ENCODE assay signal across 9 cellular contexts in the genomic region with DNA sequence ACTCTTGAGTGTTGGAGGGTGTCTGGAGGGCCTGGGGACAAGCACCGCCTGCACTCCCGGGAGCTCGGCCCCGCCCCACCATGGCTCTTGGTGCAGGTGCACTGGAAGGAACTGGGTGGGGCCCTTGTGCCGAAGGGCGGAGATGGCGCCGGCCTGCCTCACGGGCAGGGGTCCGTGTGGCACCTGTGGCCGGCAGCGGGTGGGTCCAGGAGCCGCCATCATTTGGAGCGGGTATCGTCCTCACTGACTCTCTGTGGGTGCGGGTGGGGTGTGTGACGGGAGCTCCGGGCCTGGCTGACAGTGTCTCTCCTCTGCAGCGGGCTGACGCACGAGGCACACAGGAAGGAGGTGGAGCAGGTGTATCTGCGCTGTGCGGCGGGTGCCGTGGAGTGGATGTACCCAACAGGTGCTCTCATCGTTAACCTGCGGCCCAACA. TPM values are rescaled to one million over a fixed set of nuclear protein-coding genes. Genes with fewer than 3 reads are reported as not detected.
DNase-seq lines count a peak whose midpoint lies in the region; ATAC-seq and TF ChIP-seq lines count a peak whose summit lies in the region.
"Had no signal": no experiment of that assay in that cellular context is flagged by ENCODE, and none has a peak within 500 bp of the region (broad histone marks: within the 10 kb centered on the region; RNA-seq: fewer than 3 reads in every experiment).

No MANE protein-coding gene starts in this region.

- no peak overlapping the region for H3K56ac ChIP-seq in IMR-90 (ENCODE audit: extremely low read depth, insufficient read depth, low read length)

- H3K14ac ChIP-seq in IMR-90 (replicated peaks; ENCODE audit: low read depth, low read length) = peak overlapping the region; percentile 41; the same call in 1 of the 2 replicates

- H2BK20ac ChIP-seq in IMR-90 (ENCODE audit: low read depth, low read length) = peak overlapping the region; percentile 16; the same call in 1 of the 2 replicates

- H2AK5ac ChIP-seq in IMR-90 (ENCODE audit: low read depth, low read length) = peak overlapping the region; percentile 82

- H4K91ac ChIP-seq in IMR-90 (ENCODE audit: insufficient read depth, low read depth, low read length) = peak overlapping the region; percentile 68

- H3K4me3 Mint-ChIP-seq in dendritic cell treated with granulocyte-macrophage colony-stimulating factor and Interleukin-4, amounts not matched to agents 40 ng/mL and 50 ng/mL, for 4 days = peak overlapping the region; percentile 57
- H3K4me3 Mint-ChIP-seq in progenitor cell of endocrine pancreas (ENCODE audit: low read depth) = no peak overlapping the region

- 0 out of 2 replicates have a peak overlapping the region, but pooled peaks have one; percentile 26 for H3K9ac ChIP-seq in IMR-90 (ENCODE audit: low read depth, low read length)

- peak overlapping the region; percentile 0 for H2AFZ ChIP-seq in IMR-90 (replicated peaks; ENCODE audit: low read length, poor library complexity)

- CTCF ChIA-PET in IMR-90 (lab: Yijun Ruan, JAX) = no interaction called here

- H3K9me3 Mint-ChIP-seq in dendritic cell treated with granulocyte-macrophage colony-stimulating factor and Interleukin-4, amounts not matched to agents 40 ng/mL and 50 ng/mL, for 4 days = no peaks in the 10 kb centered on the region
- H3K9me3 Mint-ChIP-seq in progenitor cell of endocrine pancreas (ENCODE audit: low read depth) = no peaks in the 10 kb centered on the region

- H3K27me3 ChIP-seq in IMR-90 (ENCODE audit: control insufficient read depth, insufficient read depth, low read length) = no peaks in the 10 kb centered on the region

- POLR2A ChIA-PET in IMR-90 (lab: Charles Lee; ENCODE audit: unreplicated experiment) = no interaction called here

- no peak overlapping the region for H2BK15ac ChIP-seq in IMR-90 (ENCODE audit: low read depth, low read length)

- no peak; the same call in 1 of the 2 replicates for TF ChIP-seq POLR2A in IMR-90 (IDR thresholded peaks at IDR 0.05; ENCODE audit: low read depth, low read length)

- intact Hi-C loops in IMR-90 (cut with micrococcal nuclease) = loop anchor here (1.0 kb wide), 1 partner anchor 121 kb away; no protein-coding TSS in a partner anchor
- intact Hi-C loops in dendritic cell treated with granulocyte-macrophage colony-stimulating factor and Interleukin-4, amounts not matched to agents 40 ng/mL and 50 ng/mL, for 4 days (cut with micrococcal nuclease) = loop anchor here (2.0 to 5.0 kb wide), 2 partner anchors 122 to 302 kb away; no protein-coding TSS in a partner anchor

- peak overlapping the region; percentile 90 for H3K4ac ChIP-seq in IMR-90 (ENCODE audit: low read depth, low read length)

- peaks cover 43% of the 10 kb centered on the region for H3K9me1 ChIP-seq in IMR-90 (ENCODE audit: insufficient read depth, low read length)

- DNase-seq in DMS153 (lab: John Stamatoyannopoulos, UW) (peak; percentile 45), IMR-90 (no peak), progenitor cell of endocrine pancreas (ENCODE audit: low spot score, unreplicated experiment) (no peak), NCI-H146 treated with DMSO at 0.1 percent for 48 hours (lab: John Stamatoyannopoulos, UW; ENCODE audit: unreplicated experiment) (no peak)
- DNase-seq: left cardiac atrium had no signal

- H3K27me3 Mint-ChIP-seq in dendritic cell treated with granulocyte-macrophage colony-stimulating factor and Interleukin-4, amounts not matched to agents 40 ng/mL and 50 ng/mL, for 4 days = no peaks in the 10 kb centered on the region
- H3K27me3 Mint-ChIP-seq in progenitor cell of endocrine pancreas = peaks cover 4% of the 10 kb centered on the region

- peaks cover 51% of the 10 kb centered on the region for H3K4me1 ChIP-seq in IMR-90 (ENCODE audit: control insufficient read depth, insufficient read depth, low read length)

- peak overlapping the region; percentile 94 for H2AK9ac ChIP-seq in IMR-90 (replicated peaks; ENCODE audit: low read depth, low read length, poor library complexity)

- peaks cover 4 to 78% of the 10 kb centered on the region in 2 experiments; a peak in 2 of 4 replicates for H3K79me1 ChIP-seq in IMR-90 (ENCODE audit: low read depth in 1 of 2, low read length in 2 of 2)

- H3K27ac Mint-ChIP-seq in dendritic cell treated with granulocyte-macrophage colony-stimulating factor and Interleukin-4, amounts not matched to agents 40 ng/mL and 50 ng/mL, for 4 days = peak overlapping the region; percentile 72
- peak overlapping the region; percentile 93 for H3K27ac Mint-ChIP-seq in progenitor cell of endocrine pancreas

- peak overlapping the region; percentile 1 to 38; a peak in 2 of 4 replicates for H4K8ac ChIP-seq in IMR-90 (ENCODE audit: low read depth in 2 of 2, low read length in 2 of 2)

- BruUV-seq in IMR-90 (replicated peaks; lab: Mats Ljungman, UMichigan) = no TSS peak

- in situ Hi-C loops in IMR-90 (cut with MboI; ENCODE audit: low sequenced_read_pairs) = no loop called here

- no peak for ATAC-seq in IMR-90 (ENCODE audit: low read depth)
- no peak for ATAC-seq in activated CD4-positive, CD25-positive, alpha-beta regulatory T cell treated with anti-CD3 and anti-CD28 coated beads, Interleukin-2, amount 50 U/mL, for 24 hours
- ATAC-seq in GM19467 (IDR thresholded peaks at IDR 0.05; ENCODE audit: unreplicated experiment) = no peak
- no peak for ATAC-seq in GM19328 (IDR thresholded peaks at IDR 0.05; ENCODE audit: unreplicated experiment)
- ATAC-seq: left cardiac atrium had no signal

- peak overlapping the region; percentile 19 for H3K18ac ChIP-seq in IMR-90 (ENCODE audit: low read depth, low read length)

- H3K36me3 ChIP-seq in IMR-90 (ENCODE audit: control insufficient read depth, insufficient read depth, low read length) = peaks cover 39% of the 10 kb centered on the region; the same call in 1 of the 2 replicates

- peaks cover 81% of the 10 kb centered on the region for H3K4me1 Mint-ChIP-seq in dendritic cell treated with granulocyte-macrophage colony-stimulating factor and Interleukin-4, amounts not matched to agents 40 ng/mL and 50 ng/mL, for 4 days (ENCODE audit: low read depth)
- H3K4me1 Mint-ChIP-seq in progenitor cell of endocrine pancreas (ENCODE audit: low read depth) = peaks cover 50% of the 10 kb centered on the region

- H3K9me3 ChIP-seq in IMR-90 (ENCODE audit: control insufficient read depth, insufficient read depth, low read length) = no peaks in the 10 kb centered on the region

- TF ChIP-seq RAD21 in IMR-90 (IDR thresholded peaks at IDR 0.05; ENCODE audit: low read length) = no peak

- peak overlapping the region; percentile 99 for H2BK5ac ChIP-seq in IMR-90 (ENCODE audit: low read depth, low read length, poor library complexity, severe bottlenecking)

- H3K27ac ChIP-seq in IMR-90 (ENCODE audit: insufficient read depth, low read length) = peak overlapping the region; percentile 54

- H2BK120ac ChIP-seq in IMR-90 (ENCODE audit: low read depth, low read length) = peak overlapping the region; percentile 70

- H3K36me3 Mint-ChIP-seq in dendritic cell treated with granulocyte-macrophage colony-stimulating factor and Interleukin-4, amounts not matched to agents 40 ng/mL and 50 ng/mL, for 4 days (ENCODE audit: low read depth) = peaks cover 87% of the 10 kb centered on the region
- peaks cover 18% of the 10 kb centered on the region for H3K36me3 Mint-ChIP-seq in progenitor cell of endocrine pancreas (ENCODE audit: insufficient read depth)

- peak overlapping the region; percentile 66; the same call in 1 of the 2 replicates for H4K5ac ChIP-seq in IMR-90 (ENCODE audit: low read depth, low read length)

- 98% methylated on average over 11 of the region's 27 CpGs; no CpG with 5 or more reads in 1 of the 2 experiments for WGBS in IMR-90 (ENCODE audit: extremely low coverage in 2 of 2, insufficient read length in 1 of 2), 2 experiments

- TF ChIP-seq CTCF in IMR-90 (conservative IDR thresholded peaks at IDR 0.05; ENCODE audit: low read depth, low read length) (no peak), progenitor cell of endocrine pancreas (IDR thresholded peaks at IDR 0.05; ENCODE audit: unreplicated experiment) (no peak)

- dilution Hi-C loops in IMR-90 (cut with HindIII; ENCODE audit: low sequenced_read_pairs, unreplicated experiment) = no loop called here

- peaks cover 84% of the 10 kb centered on the region for H4K20me1 ChIP-seq in IMR-90 (ENCODE audit: insufficient read depth, low read length)

- no peak overlapping the region; the same call in 1 of the 2 replicates for H3K4me3 ChIP-seq in IMR-90 (ENCODE audit: insufficient read depth, low read depth, low read length)

- H3K4me2 ChIP-seq in IMR-90 (ENCODE audit: low read depth, low read length) = peak overlapping the region; percentile 63

- peak overlapping the region; percentile 74; the same call in 1 of the 2 replicates for H3K23ac ChIP-seq in IMR-90 (ENCODE audit: low read depth, low read length)

TF ChIP-seq in IMR-90, 13 proteins besides CTCF, POLR2A, EP300 and RAD21 (continues in another document):
- no peak for TF ChIP-seq BHLHE40 (IDR thresholded peaks at IDR 0.05; ENCODE audit: low read depth, low read length)
- no peak for TF ChIP-seq NFE2L2 (IDR thresholded peaks at IDR 0.05; ENCODE audit: low read depth, low read length)
- TF ChIP-seq, protein P1, sequence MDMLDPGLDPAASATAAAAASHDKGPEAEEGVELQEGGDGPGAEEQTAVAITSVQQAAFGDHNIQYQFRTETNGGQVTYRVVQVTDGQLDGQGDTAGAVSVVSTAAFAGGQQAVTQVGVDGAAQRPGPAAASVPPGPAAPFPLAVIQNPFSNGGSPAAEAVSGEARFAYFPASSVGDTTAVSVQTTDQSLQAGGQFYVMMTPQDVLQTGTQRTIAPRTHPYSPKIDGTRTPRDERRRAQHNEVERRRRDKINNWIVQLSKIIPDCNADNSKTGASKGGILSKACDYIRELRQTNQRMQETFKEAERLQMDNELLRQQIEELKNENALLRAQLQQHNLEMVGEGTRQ (IDR thresholded peaks at IDR 0.05; ENCODE audit: low read depth, low read length) = no peak
- TF ChIP-seq CEBPB (IDR thresholded peaks at IDR 0.05; ENCODE audit: low read depth, low read length) = no peak
- TF ChIP-seq RCOR1 (IDR thresholded peaks at IDR 0.05; ENCODE audit: insufficient replicate concordance, low read length) = no peak
- no peak for TF ChIP-seq MXI1 (IDR thresholded peaks at IDR 0.05; ENCODE audit: borderline replicate concordance, low read depth, low read length)
- TF ChIP-seq MAFK (IDR thresholded peaks at IDR 0.05; ENCODE audit: low read depth, low read length) = no peak
- no peak for TF ChIP-seq FOS (IDR thresholded peaks at IDR 0.05; ENCODE audit: low read depth, low read length)
- TF ChIP-seq CHD1 (IDR thresholded peaks at IDR 0.05; ENCODE audit: low read depth, low read length) = no peak
- TF ChIP-seq RFX5 (IDR thresholded peaks at IDR 0.05; ENCODE audit: low read depth, low read length) = no peak
- no peak for TF ChIP-seq MAZ (IDR thresholded peaks at IDR 0.05; ENCODE audit: borderline replicate concordance, low read depth, low read length)
- TF ChIP-seq SMC3 (IDR thresholded peaks at IDR 0.05; ENCODE audit: low read depth, low read length) = no peak

RNA-seq across cellular contexts. Expression of a gene that starts 5.2 kb away (rescaled TPM):
- total RNA-seq in IMR-90 (2012; rRNA removed) = 17.9 and 21.4 TPM in 2 replicates
- polyA plus RNA-seq in IMR-90 (2012; rRNA removed) = 48.2 and 60.2 TPM in 2 replicates
- polyA plus RNA-seq in IMR-90 (2012; cell fraction: cytosol; rRNA removed) = 73.7 and 167 TPM in 2 replicates
- 50.0 and 129 TPM in 2 replicates for polyA plus RNA-seq in IMR-90 (2012; cell fraction: nucleus; rRNA removed; ENCODE audit: low replicate concordance)
- total RNA-seq in progenitor cell of endocrine pancreas = 54.6 and 56.2 TPM in 2 replicates
